ENCODE assay signal across 12 cellular contexts in genomic region chr19:10816691-10817090, GRCh38. TPM values are rescaled to one million over a fixed set of nuclear protein-coding genes. Genes with fewer than 3 reads are reported as not detected.
DNase-seq lines count a peak whose midpoint lies in the region; ATAC-seq and TF ChIP-seq lines count a peak whose summit lies in the region.
"Had no signal": no experiment of that assay in that cellular context is flagged by ENCODE, and none has a peak within 500 bp of the region (broad histone marks: within the 10 kb centered on the region; RNA-seq: fewer than 3 reads in every experiment).

No MANE protein-coding gene starts in this region.

- H3K9me3 ChIP-seq in hepatocyte (ENCODE audit: low read depth) (no peaks in the 10 kb centered on the region), A673 (ENCODE audit: low read depth, low read length, poor library complexity, severe bottlenecking) (no peaks in the 10 kb centered on the region)

- no TSS peak for BruUV-seq in A673 (replicated peaks; lab: Mats Ljungman, UMichigan)

- H3K4me1 ChIP-seq in hepatocyte (ENCODE audit: insufficient read depth) (peaks cover 14% of the 10 kb centered on the region), A673 (ENCODE audit: insufficient read depth, low read length, poor library complexity, severe bottlenecking) (peaks cover 8% of the 10 kb centered on the region)

- no peak overlapping the region for H3K4me3 Mint-ChIP-seq in CD14-positive monocyte

- H2AFZ ChIP-seq in hepatocyte, result no peak overlapping the region
- H2AFZ ChIP-seq: PC-9 had no signal

- intact Hi-C loops in CD14-positive monocyte (cut with micrococcal nuclease), result no loop called here
- intact Hi-C loops in A673 (cut with micrococcal nuclease; ENCODE audit: unreplicated experiment), result no loop called here

- ATAC-seq in HG03196 (IDR thresholded peaks at IDR 0.05; ENCODE audit: unreplicated experiment), result no peak
- no peak for ATAC-seq in HG03045 (IDR thresholded peaks at IDR 0.05; ENCODE audit: unreplicated experiment)

- H3K27ac ChIP-seq in hepatocyte (peak overlapping the region; percentile 98), skin epidermis (peak overlapping the region in 20 of 21 experiments; percentile 38 to 94 (median 84)), A673 (ENCODE audit: low read depth, low read length, poor library complexity, severe bottlenecking) (no peak overlapping the region)
- H3K27ac ChIP-seq: PC-9 had no signal

- H3K4me1 Mint-ChIP-seq in CD14-positive monocyte, result peaks cover 41% of the 10 kb centered on the region

- H4K20me1 ChIP-seq in hepatocyte (ENCODE audit: insufficient read depth, poor library complexity, severe bottlenecking), result no peaks in the 10 kb centered on the region

- peak overlapping the region in 6 of 7 donors; percentile 43 to 80 (median 72) for H3K27ac Mint-ChIP-seq in CD14-positive monocyte

- H3K36me3 ChIP-seq in hepatocyte (replicated peaks; ENCODE audit: insufficient read depth, low read depth) (no peaks in the 10 kb centered on the region), A673 (ENCODE audit: insufficient read depth, low read length, poor library complexity, severe bottlenecking) (peaks cover 15% of the 10 kb centered on the region)

- H3K27me3 ChIP-seq in hepatocyte (no peaks in the 10 kb centered on the region), A673 (replicated peaks; ENCODE audit: insufficient read depth, low read depth, low read length, poor library complexity) (no peaks in the 10 kb centered on the region)

- no peak for DNase-seq in CD14-positive monocyte (ENCODE audit: low spot score)
- peak; percentile 8 for DNase-seq in hepatocyte (ENCODE audit: low spot score)
- no peak for DNase-seq in A673 (ENCODE audit: low spot score)
- no peak for DNase-seq in AG08396 (ENCODE audit: low spot score)
- DNase-seq: activated T-cell treated with anti-CD3 and anti-CD28 coated beads, Interleukin-2, amount 50 U/mL, for 1 hour; COR-L47; PC-9; posterior cingulate gyrus had no signal

- POLR2A ChIA-PET in A673 (lab: Charles Lee; ENCODE audit: low non-redundant PET), result no interaction called here

- peaks cover 49 to 74% of the 10 kb centered on the region in 2 donors for H3K36me3 Mint-ChIP-seq in CD14-positive monocyte

- CTCF ChIA-PET in A673 (lab: Charles Lee), result no interaction called here

- peak overlapping the region; percentile 79 for H3K4me2 ChIP-seq in hepatocyte
- H3K4me2 ChIP-seq: PC-9 had no signal

- H3K9me3 Mint-ChIP-seq in CD14-positive monocyte, result peaks cover 0 to 9% (median 0%) of the 10 kb centered on the region in 7 donors

- H3K27me3 Mint-ChIP-seq in CD14-positive monocyte (ENCODE audit: low read depth in 3 of 3), result no peaks in the 10 kb centered on the region

- WGBS in hepatocyte (ENCODE audit: low lambda C conversion rate, missing lambda C conversion rate), result 61% methylated on average over 10 of the region's 11 CpGs

- no peaks in the 10 kb centered on the region for H3K9me2 ChIP-seq in hepatocyte (replicated peaks; ENCODE audit: insufficient read depth)

- H3K4me3 ChIP-seq in WI38 (ENCODE audit: low read depth, low read length), result peak overlapping the region; percentile 90
- peak overlapping the region; percentile 33 for H3K4me3 ChIP-seq in hepatocyte
- H3K4me3 ChIP-seq in skin epidermis, result peak overlapping the region; percentile 18 to 46 (median 37)
- H3K4me3 ChIP-seq in A673 (ENCODE audit: low read depth, low read length, poor library complexity, severe bottlenecking), result no peak overlapping the region
- H3K4me3 ChIP-seq: PC-9 had no signal

- peaks cover 23% of the 10 kb centered on the region for H3K79me2 ChIP-seq in hepatocyte

- TF ChIP-seq CTCF in CD14-positive monocyte (IDR thresholded peaks at IDR 0.05) (no peak), WI38 (IDR thresholded peaks at IDR 0.05; ENCODE audit: low read depth, low read length) (no peak), hepatocyte (IDR thresholded peaks at IDR 0.05; ENCODE audit: poor library complexity) (no peak), A673 (conservative IDR thresholded peaks at IDR 0.05; ENCODE audit: low read depth, low read length) (no peak)

RNA-seq across cellular contexts. Expression of gene TMED1, which starts 19.3 kb away (rescaled TPM):
- polyA plus RNA-seq in CD14-positive monocyte (10 to 100 TPM; 51.3 to 56.7 TPM), hepatocyte (93.1 and 95.4 TPM in 2 replicates)
- total RNA-seq in hepatocyte (63.2 and 65.0 TPM in 2 replicates), A673 (2021) (23.1 and 27.3 TPM in 2 replicates)

RNA-seq across cellular contexts. Expression of gene C19orf38, which starts 31.5 kb away (rescaled TPM):
- 100 to 1,000 TPM; 134 to 149 TPM for polyA plus RNA-seq in CD14-positive monocyte
- total RNA-seq in hepatocyte, result 3.4 and 3.7 TPM in 2 replicates
- 0.56 and 1.5 TPM in 2 replicates for polyA plus RNA-seq in hepatocyte
- not detected in 2 replicates for total RNA-seq in A673 (2021)

RNA-seq across cellular contexts. Expression of gene CARM1, which starts 54.7 kb away (rescaled TPM):
- polyA plus RNA-seq in CD14-positive monocyte (under 1 TPM; 0.17 to 0.29 TPM), hepatocyte (45.1 and 45.7 TPM in 2 replicates)
- total RNA-seq in hepatocyte (27.5 and 34.3 TPM in 2 replicates), A673 (2021) (78.7 and 81.5 TPM in 2 replicates)
